In genomic region chr1:193703101-193703500, GRCh38 we compare ENCODE assay signal across 28 cellular contexts.
"Had no signal": no experiment of that assay in that cellular context is flagged by ENCODE, and none has a peak within 500 bp of the region (broad histone marks: within the 10 kb centered on the region; RNA-seq: fewer than 3 reads in every experiment).

No MANE protein-coding gene starts in this region.

- H3K4me3 ChIP-seq: left lung, lower lobe of right lung, pancreas, prostate gland, spleen, suprapubic skin, thoracic aorta, tibial artery, upper lobe of right lung had no signal

- H3K27me3 ChIP-seq: left lung, pancreas, spleen, suprapubic skin, tibial artery, upper lobe of right lung had no signal

- H3K27ac ChIP-seq: left lung, lower lobe of right lung, pancreas, prostate gland, spleen, suprapubic skin, thoracic aorta, tibial artery, upper lobe of right lung had no signal

- H3K9me3 ChIP-seq: left lung, lower lobe of right lung, pancreas, prostate gland, spleen, suprapubic skin, thoracic aorta, tibial artery, upper lobe of right lung had no signal

- DNase-seq: hippocampal formation; kidney; left colon; left lung; lower lobe of right lung; mammary epithelial cell; mesenchymal stem cell; naive B cell; nucleus accumbens; pancreas; posterior cingulate gyrus; retina; right cardiac atrium; small intestine; spleen; stimulated activated CD4-positive, alpha-beta T cell treated with anti-CD3 and anti-CD28 coated beads, Interleukin-4, amount 100 ng/mL, for 24 hours; stimulated activated naive CD4-positive, alpha-beta T cell; tibial artery; trophoblast cell; upper lobe of right lung had no signal

- H3K4me3 Mint-ChIP-seq: naive B cell; natural killer cell treated with Interleukin-12 subunit alpha and Interleukin-12 subunit beta and Interleukin-15 and Interleukin-18, amount 100 ng/mL, for 72 hours; neural crest cell; stimulated activated effector memory CD8-positive, alpha-beta T cell treated with anti-CD3 and anti-CD28 coated beads, Interleukin-12 subunit alpha, Interleukin-12 subunit beta, amount 100 ng/mL, for 72 hours; stimulated activated naive CD8-positive, alpha-beta T cell treated with anti-CD3 and anti-CD28 coated beads, Interleukin-15, Interleukin-2, amounts not matched to agents 100 ng/mL and 50 ng/mL, for 24 hours had no signal

- H3K4me1 Mint-ChIP-seq: naive B cell had no signal

- H3K36me3 ChIP-seq: left lung, lower lobe of right lung, pancreas, prostate gland, spleen, suprapubic skin, thoracic aorta, tibial artery, upper lobe of right lung had no signal

- H3K9me3 Mint-ChIP-seq: neural crest cell; stimulated activated effector memory CD8-positive, alpha-beta T cell treated with anti-CD3 and anti-CD28 coated beads, Interleukin-12 subunit alpha, Interleukin-12 subunit beta, amount 100 ng/mL, for 72 hours had no signal

- H3K27ac Mint-ChIP-seq: naive B cell; natural killer cell treated with Interleukin-12 subunit alpha and Interleukin-12 subunit beta and Interleukin-15 and Interleukin-18, amount 100 ng/mL, for 72 hours; stimulated activated effector memory CD8-positive, alpha-beta T cell treated with anti-CD3 and anti-CD28 coated beads, Interleukin-12 subunit alpha, Interleukin-12 subunit beta, amount 100 ng/mL, for 72 hours; stimulated activated naive CD8-positive, alpha-beta T cell treated with anti-CD3 and anti-CD28 coated beads, Interleukin-15, Interleukin-2, amounts not matched to agents 100 ng/mL and 50 ng/mL, for 24 hours had no signal

- H3K36me3 Mint-ChIP-seq: naive B cell; stimulated activated effector memory CD8-positive, alpha-beta T cell treated with anti-CD3 and anti-CD28 coated beads, Interleukin-12 subunit alpha, Interleukin-12 subunit beta, amount 100 ng/mL, for 72 hours had no signal

- ATAC-seq: left colon; left lung; lower lobe of right lung; natural killer cell treated with Interleukin-12 subunit alpha and Interleukin-12 subunit beta and Interleukin-15 and Interleukin-18, amount 100 ng/mL, for 72 hours; pancreas; right cardiac atrium; sciatic nerve; stimulated activated effector memory CD8-positive, alpha-beta T cell treated with anti-CD3 and anti-CD28 coated beads, Interleukin-12 subunit alpha, Interleukin-12 subunit beta, amount 100 ng/mL, for 72 hours; upper lobe of right lung had no signal

- H3K4me1 ChIP-seq: left lung, lower lobe of right lung, pancreas, prostate gland, spleen, suprapubic skin, tibial artery, upper lobe of right lung had no signal

- H3K27me3 Mint-ChIP-seq: natural killer cell treated with Interleukin-12 subunit alpha and Interleukin-12 subunit beta and Interleukin-15 and Interleukin-18, amount 100 ng/mL, for 72 hours; stimulated activated naive CD8-positive, alpha-beta T cell treated with anti-CD3 and anti-CD28 coated beads, Interleukin-15, Interleukin-2, amounts not matched to agents 100 ng/mL and 50 ng/mL, for 24 hours had no signal
